2 cellular contexts compared by ENCODE assay signal in the genomic region with DNA sequence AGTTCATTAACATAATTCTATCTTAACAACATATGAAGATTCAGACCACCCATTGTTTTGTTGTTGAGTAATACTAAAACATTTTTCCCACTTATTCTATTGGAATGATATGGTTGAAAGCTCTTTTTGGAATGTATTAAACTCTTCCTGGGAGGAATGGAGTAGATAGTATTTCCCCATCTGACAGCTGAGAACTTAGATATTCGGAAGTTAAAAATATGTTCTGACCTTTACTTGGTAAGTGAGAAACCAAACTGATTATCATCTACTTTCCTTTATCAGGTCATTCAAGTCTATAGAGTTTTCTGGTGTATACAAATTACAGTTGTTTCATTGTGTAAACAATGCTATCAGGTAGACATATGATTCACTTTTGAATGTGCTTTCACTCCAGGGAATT.
TF ChIP-seq lines count a peak whose summit lies in the region.

No MANE protein-coding gene starts in this region.

TF ChIP-seq in SK-N-SH, 30 proteins besides CTCF, POLR2A, EP300 and RAD21:
- TF ChIP-seq, protein P1, sequence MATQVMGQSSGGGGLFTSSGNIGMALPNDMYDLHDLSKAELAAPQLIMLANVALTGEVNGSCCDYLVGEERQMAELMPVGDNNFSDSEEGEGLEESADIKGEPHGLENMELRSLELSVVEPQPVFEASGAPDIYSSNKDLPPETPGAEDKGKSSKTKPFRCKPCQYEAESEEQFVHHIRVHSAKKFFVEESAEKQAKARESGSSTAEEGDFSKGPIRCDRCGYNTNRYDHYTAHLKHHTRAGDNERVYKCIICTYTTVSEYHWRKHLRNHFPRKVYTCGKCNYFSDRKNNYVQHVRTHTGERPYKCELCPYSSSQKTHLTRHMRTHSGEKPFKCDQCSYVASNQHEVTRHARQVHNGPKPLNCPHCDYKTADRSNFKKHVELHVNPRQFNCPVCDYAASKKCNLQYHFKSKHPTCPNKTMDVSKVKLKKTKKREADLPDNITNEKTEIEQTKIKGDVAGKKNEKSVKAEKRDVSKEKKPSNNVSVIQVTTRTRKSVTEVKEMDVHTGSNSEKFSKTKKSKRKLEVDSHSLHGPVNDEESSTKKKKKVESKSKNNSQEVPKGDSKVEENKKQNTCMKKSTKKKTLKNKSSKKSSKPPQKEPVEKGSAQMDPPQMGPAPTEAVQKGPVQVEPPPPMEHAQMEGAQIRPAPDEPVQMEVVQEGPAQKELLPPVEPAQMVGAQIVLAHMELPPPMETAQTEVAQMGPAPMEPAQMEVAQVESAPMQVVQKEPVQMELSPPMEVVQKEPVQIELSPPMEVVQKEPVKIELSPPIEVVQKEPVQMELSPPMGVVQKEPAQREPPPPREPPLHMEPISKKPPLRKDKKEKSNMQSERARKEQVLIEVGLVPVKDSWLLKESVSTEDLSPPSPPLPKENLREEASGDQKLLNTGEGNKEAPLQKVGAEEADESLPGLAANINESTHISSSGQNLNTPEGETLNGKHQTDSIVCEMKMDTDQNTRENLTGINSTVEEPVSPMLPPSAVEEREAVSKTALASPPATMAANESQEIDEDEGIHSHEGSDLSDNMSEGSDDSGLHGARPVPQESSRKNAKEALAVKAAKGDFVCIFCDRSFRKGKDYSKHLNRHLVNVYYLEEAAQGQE (IDR thresholded peaks at IDR 0.05; ENCODE audit: low read depth, low read length): no peak
- 0 out of 2 replicates have a peak, but pooled peaks have one; percentile 5 for TF ChIP-seq TCF12 (IDR thresholded peaks at IDR 0.05)

TF ChIP-seq in SK-N-SH treated with all-trans-retinoic acid at 6 μM for 48 hours, 23 proteins besides CTCF, POLR2A, EP300 and RAD21 (continued from another document):
- TF ChIP-seq, protein P2, sequence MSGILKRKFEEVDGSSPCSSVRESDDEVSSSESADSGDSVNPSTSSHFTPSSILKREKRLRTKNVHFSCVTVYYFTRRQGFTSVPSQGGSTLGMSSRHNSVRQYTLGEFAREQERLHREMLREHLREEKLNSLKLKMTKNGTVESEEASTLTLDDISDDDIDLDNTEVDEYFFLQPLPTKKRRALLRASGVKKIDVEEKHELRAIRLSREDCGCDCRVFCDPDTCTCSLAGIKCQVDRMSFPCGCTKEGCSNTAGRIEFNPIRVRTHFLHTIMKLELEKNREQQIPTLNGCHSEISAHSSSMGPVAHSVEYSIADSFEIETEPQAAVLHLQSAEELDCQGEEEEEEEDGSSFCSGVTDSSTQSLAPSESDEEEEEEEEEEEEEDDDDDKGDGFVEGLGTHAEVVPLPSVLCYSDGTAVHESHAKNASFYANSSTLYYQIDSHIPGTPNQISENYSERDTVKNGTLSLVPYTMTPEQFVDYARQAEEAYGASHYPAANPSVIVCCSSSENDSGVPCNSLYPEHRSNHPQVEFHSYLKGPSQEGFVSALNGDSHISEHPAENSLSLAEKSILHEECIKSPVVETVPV (CRISPR knock-in tag; IDR thresholded peaks at IDR 0.05): no peak
- TF ChIP-seq, protein P3, sequence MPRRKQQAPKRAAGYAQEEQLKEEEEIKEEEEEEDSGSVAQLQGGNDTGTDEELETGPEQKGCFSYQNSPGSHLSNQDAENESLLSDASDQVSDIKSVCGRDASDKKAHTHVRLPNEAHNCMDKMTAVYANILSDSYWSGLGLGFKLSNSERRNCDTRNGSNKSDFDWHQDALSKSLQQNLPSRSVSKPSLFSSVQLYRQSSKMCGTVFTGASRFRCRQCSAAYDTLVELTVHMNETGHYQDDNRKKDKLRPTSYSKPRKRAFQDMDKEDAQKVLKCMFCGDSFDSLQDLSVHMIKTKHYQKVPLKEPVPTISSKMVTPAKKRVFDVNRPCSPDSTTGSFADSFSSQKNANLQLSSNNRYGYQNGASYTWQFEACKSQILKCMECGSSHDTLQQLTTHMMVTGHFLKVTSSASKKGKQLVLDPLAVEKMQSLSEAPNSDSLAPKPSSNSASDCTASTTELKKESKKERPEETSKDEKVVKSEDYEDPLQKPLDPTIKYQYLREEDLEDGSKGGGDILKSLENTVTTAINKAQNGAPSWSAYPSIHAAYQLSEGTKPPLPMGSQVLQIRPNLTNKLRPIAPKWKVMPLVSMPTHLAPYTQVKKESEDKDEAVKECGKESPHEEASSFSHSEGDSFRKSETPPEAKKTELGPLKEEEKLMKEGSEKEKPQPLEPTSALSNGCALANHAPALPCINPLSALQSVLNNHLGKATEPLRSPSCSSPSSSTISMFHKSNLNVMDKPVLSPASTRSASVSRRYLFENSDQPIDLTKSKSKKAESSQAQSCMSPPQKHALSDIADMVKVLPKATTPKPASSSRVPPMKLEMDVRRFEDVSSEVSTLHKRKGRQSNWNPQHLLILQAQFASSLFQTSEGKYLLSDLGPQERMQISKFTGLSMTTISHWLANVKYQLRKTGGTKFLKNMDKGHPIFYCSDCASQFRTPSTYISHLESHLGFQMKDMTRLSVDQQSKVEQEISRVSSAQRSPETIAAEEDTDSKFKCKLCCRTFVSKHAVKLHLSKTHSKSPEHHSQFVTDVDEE (CRISPR knock-in tag; IDR thresholded peaks at IDR 0.05): no peak
- TF ChIP-seq ZNF565 (CRISPR knock-in tag; conservative IDR thresholded peaks at IDR 0.05; ENCODE audit: low read depth): no peak
- no peak for TF ChIP-seq RARB (CRISPR knock-in tag; IDR thresholded peaks at IDR 0.05)
- TF ChIP-seq ZNF70 (CRISPR knock-in tag; IDR thresholded peaks at IDR 0.05): no peak
- TF ChIP-seq, protein P4, sequence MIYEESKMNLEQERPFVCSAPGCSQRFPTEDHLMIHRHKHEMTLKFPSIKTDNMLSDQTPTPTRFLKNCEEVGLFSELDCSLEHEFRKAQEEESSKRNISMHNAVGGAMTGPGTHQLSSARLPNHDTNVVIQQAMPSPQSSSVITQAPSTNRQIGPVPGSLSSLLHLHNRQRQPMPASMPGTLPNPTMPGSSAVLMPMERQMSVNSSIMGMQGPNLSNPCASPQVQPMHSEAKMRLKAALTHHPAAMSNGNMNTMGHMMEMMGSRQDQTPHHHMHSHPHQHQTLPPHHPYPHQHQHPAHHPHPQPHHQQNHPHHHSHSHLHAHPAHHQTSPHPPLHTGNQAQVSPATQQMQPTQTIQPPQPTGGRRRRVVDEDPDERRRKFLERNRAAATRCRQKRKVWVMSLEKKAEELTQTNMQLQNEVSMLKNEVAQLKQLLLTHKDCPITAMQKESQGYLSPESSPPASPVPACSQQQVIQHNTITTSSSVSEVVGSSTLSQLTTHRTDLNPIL (CRISPR knock-in tag; IDR thresholded peaks at IDR 0.05; ENCODE audit: low read depth): no peak
- no peak for TF ChIP-seq TCF4 (CRISPR knock-in tag; IDR thresholded peaks at IDR 0.05; ENCODE audit: borderline replicate concordance)
- no peak for TF ChIP-seq OSR1 (CRISPR knock-in tag; IDR thresholded peaks at IDR 0.05)
- TF ChIP-seq PPARA (CRISPR knock-in tag; IDR thresholded peaks at IDR 0.05; ENCODE audit: borderline replicate concordance): no peak
- TF ChIP-seq ZFP30 (CRISPR knock-in tag; IDR thresholded peaks at IDR 0.05): no peak
- TF ChIP-seq CSDC2 (CRISPR knock-in tag; IDR thresholded peaks at IDR 0.05): no peak
- no peak for TF ChIP-seq ZNF8 (CRISPR knock-in tag; IDR thresholded peaks at IDR 0.05)
